In genomic region chrX:3713225-3713936, GRCh38 we compare ENCODE assay signal across 8 cellular contexts. TPM values are rescaled to one million over a fixed set of nuclear protein-coding genes. Genes with fewer than 3 reads are reported as not detected.
DNase-seq lines count a peak whose midpoint lies in the region; ATAC-seq, FAIRE-seq and TF ChIP-seq lines count a peak whose summit lies in the region.

Gene PRKX (minus strand): TSS chrX:3713649. CDS start chrX:3713253, 396 bp downstream.

- peak within 1 kb of the TSS; percentile 96 for H3K27ac Mint-ChIP-seq in T-helper 2 cell treated with Interferon-gamma antibody and Interleukin-4, amounts not matched to agents 5 μg/mL and 100 μg/mL, for 36 hours
- H3K27ac Mint-ChIP-seq in immature natural killer cell, result peak within 1 kb of the TSS; percentile 92 to 99 (median 98)

- peaks cover 41% of the 10 kb centered on the region for H3K79me2 ChIP-seq in K562 (ENCODE audit: control insufficient read depth, insufficient read depth, low read length)

- WGBS in K562 (ENCODE audit: insufficient coverage, low coverage, missing lambda C conversion rate), result 0% methylated on average over 7 of the region's 97 CpGs

- H3K27me3 Mint-ChIP-seq in T-helper 2 cell treated with Interferon-gamma antibody and Interleukin-4, amounts not matched to agents 5 μg/mL and 100 μg/mL, for 36 hours (ENCODE audit: low read depth), result no peaks in the 10 kb centered on the region
- H3K27me3 Mint-ChIP-seq in immature natural killer cell (ENCODE audit: low read depth in 3 of 3), result peaks cover 6 to 26% (median 20%) of the 10 kb centered on the region in 3 donors

- H3K9me1 ChIP-seq in K562 (ENCODE audit: control insufficient read depth, insufficient read depth, low read length), result no peaks in the 10 kb centered on the region

- POLR2A ChIA-PET in K562 (lab: Yijun Ruan, JAX), result no interaction called here

- CTCF ChIA-PET in K562 (lab: Yijun Ruan, JAX; ENCODE audit: low intra/inter-chr PET ratio), result no interaction called here

- peak within 1 kb of the TSS; percentile 74 for H3K4me3 ChIP-seq in K562

- FAIRE-seq in K562 (lab: Jason Lieb, UNC), result no peak

- no peaks in the 10 kb centered on the region for H3K9me3 Mint-ChIP-seq in T-helper 2 cell treated with Interferon-gamma antibody and Interleukin-4, amounts not matched to agents 5 μg/mL and 100 μg/mL, for 36 hours
- no peaks in the 10 kb centered on the region for H3K9me3 Mint-ChIP-seq in immature natural killer cell

- H3K36me3 ChIP-seq in K562 (ENCODE audit: control insufficient read depth, insufficient read depth, low read length), result peaks cover 8% of the 10 kb centered on the region; the same call in 1 of the 3 replicates

- H3K27ac ChIP-seq in K562 (ENCODE audit: extremely low read depth, low read depth, low read length), result peak within 1 kb of the TSS; percentile 78

- TF ChIP-seq POLR2A in K562 (conservative IDR thresholded peaks at IDR 0.05), result 0 out of 2 replicates have a peak, but pooled peaks have one; percentile 45

- no peak for TF ChIP-seq RAD21 in K562 (CRISPR knock-in tag; conservative IDR thresholded peaks at IDR 0.05 in 1 of 2, IDR thresholded peaks at IDR 0.05 in 1 of 2)

- no peak for TF ChIP-seq EP300 in K562 (IDR thresholded peaks at IDR 0.05; ENCODE audit: low read length)

- peak; percentile 79 for ATAC-seq in GM21515 (IDR thresholded peaks at IDR 0.05; ENCODE audit: unreplicated experiment)
- ATAC-seq in K562, result peak; percentile 89

- H3K4me1 Mint-ChIP-seq in T-helper 2 cell treated with Interferon-gamma antibody and Interleukin-4, amounts not matched to agents 5 μg/mL and 100 μg/mL, for 36 hours (ENCODE audit: low read depth), result peaks cover 6% of the 10 kb centered on the region
- peaks cover 41 to 42% of the 10 kb centered on the region in 2 donors for H3K4me1 Mint-ChIP-seq in immature natural killer cell

- peak within 1 kb of the TSS; percentile 98 for H3K4me3 Mint-ChIP-seq in T-helper 2 cell treated with Interferon-gamma antibody and Interleukin-4, amounts not matched to agents 5 μg/mL and 100 μg/mL, for 36 hours
- H3K4me3 Mint-ChIP-seq in immature natural killer cell, result peak within 1 kb of the TSS; percentile 95 to 99 (median 96)

- H3K27me3 ChIP-seq in K562 (ENCODE audit: control insufficient read depth in 2 of 2, insufficient read depth in 2 of 2, low read length in 2 of 2), result no peaks in the 10 kb centered on the region

- intact Hi-C loops in K562 (cut with micrococcal nuclease), result loop anchor here (5.0 to 10.0 kb wide), 2 partner anchors 59 to 99 kb away; no protein-coding TSS in a partner anchor

- peak within 1 kb of the TSS; percentile 82 for H3K4me2 ChIP-seq in K562 (ENCODE audit: insufficient read depth, low read length)

- BruUV-seq in K562 (replicated peaks; lab: Mats Ljungman, UMichigan), result no TSS peak

- no peak for TF ChIP-seq CTCF in K562 (IDR thresholded peaks at IDR 0.05 in 2 of 3, conservative IDR thresholded peaks at IDR 0.05 in 1 of 3; ENCODE audit: insufficient read depth in 2 of 3, low read depth in 1 of 3, low read length in 3 of 3)

- peak; percentile 62 for DNase-seq in Daoy (ENCODE audit: low read depth)
- peak; percentile 50 for DNase-seq in HuH-7 (ENCODE audit: low spot score)
- peak; percentile 68 for DNase-seq in T-helper 2 cell treated with Interferon-gamma antibody and Interleukin-4, amounts not matched to agents 5 μg/mL and 100 μg/mL, for 36 hours (ENCODE audit: low spot score)
- DNase-seq in K562 (ENCODE audit: extremely low read depth in 1 of 4, low spot score in 3 of 4), result peak; percentile 71 to 86 (median 84)
- peak; percentile 84 to 89 (median 87) for DNase-seq in immature natural killer cell
- peak; percentile 64 for DNase-seq in stimulated activated CD4-positive, alpha-beta T cell treated with anti-CD3 and anti-CD28 coated beads, Interleukin-12 subunit alpha, Interleukin-12 subunit beta, amount 100 ng/mL, for 4 hours
- DNase-seq in NCI-H2029 treated with DMSO at 0.1 percent for 48 hours (lab: John Stamatoyannopoulos, UW), result no peak

- H3K9ac ChIP-seq in K562 (ENCODE audit: insufficient read depth in 1 of 2, low read depth in 2 of 2, low read length in 2 of 2), result peak within 1 kb of the TSS; percentile 63 to 93

- H3K36me3 Mint-ChIP-seq in T-helper 2 cell treated with Interferon-gamma antibody and Interleukin-4, amounts not matched to agents 5 μg/mL and 100 μg/mL, for 36 hours (ENCODE audit: low read depth), result peaks cover 21% of the 10 kb centered on the region
- H3K36me3 Mint-ChIP-seq in immature natural killer cell, result no peaks in the 10 kb centered on the region

- H4K20me1 ChIP-seq in K562 (replicated peaks; ENCODE audit: control insufficient read depth, insufficient read depth, low read length), result no peaks in the 10 kb centered on the region; the same call in 1 of the 2 replicates

- peaks cover 3 to 25% of the 10 kb centered on the region in 2 experiments; a peak in 4 of 5 replicates for H3K4me1 ChIP-seq in K562 (replicated peaks in 1 of 2; ENCODE audit: control insufficient read depth in 2 of 2, insufficient read depth in 2 of 2, low read length in 2 of 2)

- in situ Hi-C loops in K562 (cut with MboI), result no loop called here

- H2AFZ ChIP-seq in K562 (ENCODE audit: low read depth, low read length), result peak within 1 kb of the TSS; percentile 84

- H3K9me3 ChIP-seq in K562 (replicated peaks; ENCODE audit: control insufficient read depth, insufficient read depth, low read depth, low read length), result no peaks in the 10 kb centered on the region

TF ChIP-seq in K562, 482 proteins besides CTCF, POLR2A, EP300 and RAD21 (continues in another document):
- TF ChIP-seq ZFX (CRISPR knock-in tag; IDR thresholded peaks at IDR 0.05) (peak; percentile 24; the same call in 1 of the 2 replicates), SMAD3 (CRISPR knock-in tag; conservative IDR thresholded peaks at IDR 0.05) (no peak), MYC (IDR thresholded peaks at IDR 0.05; ENCODE audit: low read depth, low read length) (peak; percentile 66), MYC (CRISPR knock-in tag; IDR thresholded peaks at IDR 0.05; ENCODE audit: borderline replicate concordance, low read depth) (no peak), PHTF2 (CRISPR knock-in tag; IDR thresholded peaks at IDR 0.05) (no peak), KLF1 (tag; IDR thresholded peaks at IDR 0.05) (no peak), CREB5 (CRISPR knock-in tag; IDR thresholded peaks at IDR 0.05) (no peak), CCNT2 (IDR thresholded peaks at IDR 0.05; ENCODE audit: borderline replicate concordance, extremely low read depth, insufficient read length, low read depth, low read length) (peak; percentile 54)

RNA-seq across cellular contexts. Expression of gene PRKX, which starts in this region (rescaled TPM):
- 5.7 and 11.8 TPM in 2 replicates for total RNA-seq in Daoy (2014; rRNA removed; shearing (Covaris generic))
- 42.6 and 68.8 TPM in 2 replicates for total RNA-seq in K562 (2011; cell fraction: chromatin; rRNA removed; ENCODE audit: low replicate concordance)
- 19.3 and 28.0 TPM in 2 replicates for total RNA-seq in K562 (2011; cell fraction: nucleolus; rRNA removed)
- 27.3 and 31.7 TPM in 2 replicates for total RNA-seq in K562 (2011; cell fraction: nucleoplasm; rRNA removed)
- 14.0 and 20.6 TPM in 2 replicates for total RNA-seq in K562 (2014; rRNA removed)
- 27.1 and 27.7 TPM in 2 replicates for total RNA-seq in K562 (2014; rRNA removed; fragmentation: Illumina TruSeq; extraction: Trizol)
- total RNA-seq in K562 (2015; rRNA removed; fragmentation: Illumina TruSeq; extraction: Trizol), result 22.0 and 23.7 TPM in 2 replicates
- 28.6 and 29.4 TPM in 2 replicates for total RNA-seq in K562 (2021)
- 16.1 and 23.8 TPM in 2 replicates for polyA plus RNA-seq in K562 (2011; rRNA removed)
- 7.5 and 10.7 TPM in 2 replicates for polyA plus RNA-seq in K562 (2011; cell fraction: cytosol; rRNA removed)
- polyA plus RNA-seq in K562 (2011; cell fraction: nucleus; rRNA removed), result 7.4 and 10.8 TPM in 2 replicates
- 12.1 and 16.4 TPM in 2 replicates for polyA plus RNA-seq in K562 (2012)
- polyA plus RNA-seq in K562 (2014; fragmentation: Illumina TruSeq; extraction: Trizol), result 23.6 and 26.1 TPM in 2 replicates
- 1 to 10 TPM; 3.3 to 4.5 TPM for polyA plus RNA-seq in K562 (2014; fragmentation: Nextera tagmentation; extraction: Ambion mirVana)
- 17.0 and 21.9 TPM in 2 replicates for polyA plus RNA-seq in K562 (2014; rRNA removed)
- 20.5 and 30.4 TPM in 2 replicates for polyA minus RNA-seq in K562 (2011; rRNA and poly(A)+ RNA removed)
- 11.7 and 14.1 TPM in 2 replicates for polyA minus RNA-seq in K562 (2011; cell fraction: cytosol; rRNA and poly(A)+ RNA removed)
- polyA minus RNA-seq in K562 (2011; cell fraction: nucleus; rRNA and poly(A)+ RNA removed), result 11.3 and 11.8 TPM in 2 replicates
- polyA plus RNA-seq in immature natural killer cell, result 100 to 1,000 TPM in 1 of 3 donors, 10 to 100 TPM in 2; 65.3 to 117 (median 65.9) TPM
